In the genomic region with DNA sequence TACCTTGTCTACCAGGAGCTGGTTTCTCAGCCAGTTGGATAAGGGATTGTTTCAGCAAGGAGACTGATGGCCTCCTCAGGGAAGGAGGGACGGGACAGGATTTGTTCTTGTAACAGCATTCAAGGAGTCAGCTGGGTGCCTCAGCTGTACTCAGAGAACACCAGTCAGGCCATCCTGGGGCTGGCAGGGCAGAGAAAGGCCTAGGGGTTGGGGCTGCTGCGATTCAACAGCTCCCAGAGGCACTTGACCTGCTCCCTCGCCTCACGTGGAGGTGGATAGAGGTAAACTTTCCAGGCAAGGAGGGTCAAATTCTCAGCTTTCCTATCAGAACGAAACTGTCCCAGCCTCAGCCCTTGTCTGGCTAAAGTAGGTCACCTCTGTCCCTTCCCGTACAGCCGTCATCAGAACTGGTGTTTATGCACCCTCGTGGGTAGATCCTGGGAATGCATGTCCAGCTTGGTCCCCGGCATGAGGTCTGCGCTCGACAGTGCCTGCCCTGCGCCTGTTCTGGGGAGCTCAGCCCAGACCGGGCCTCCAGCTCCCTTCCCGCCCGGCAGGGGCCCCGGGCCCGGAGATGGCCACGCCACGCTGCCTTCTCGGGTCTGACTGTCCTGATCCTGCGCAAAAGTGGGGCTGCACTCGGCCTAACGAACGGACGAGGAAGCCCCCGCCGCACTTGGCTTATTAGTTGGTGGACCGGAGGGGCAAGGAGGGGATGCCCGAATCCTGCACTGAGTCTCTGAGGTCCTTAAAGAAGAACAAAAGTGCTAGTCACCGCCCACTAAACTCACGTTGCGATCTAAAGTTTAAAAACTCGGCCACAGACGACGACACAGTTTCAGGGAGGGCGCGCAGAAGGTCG, we compare ENCODE assay signal across 8 cellular contexts. TPM values are rescaled to one million over a fixed set of nuclear protein-coding genes. Genes with fewer than 3 reads are reported as not detected.
DNase-seq lines count a peak whose midpoint lies in the region; ATAC-seq lines count a peak whose summit lies in the region.

No MANE protein-coding gene starts in this region.

- peak overlapping the region; percentile 96 for H4K8ac ChIP-seq in neuronal stem cell (ENCODE audit: low read depth, low read length)

- peak overlapping the region; percentile 74 to 88 (median 81) for H3K4me3 ChIP-seq in BLaER1 treated with 17β-estradiol and CSF1 and Interleukin-3, amounts not matched to agents 10 nM and 100 nM
- peak overlapping the region; percentile 67 to 75 for H3K4me3 ChIP-seq in neuronal stem cell (ENCODE audit: low read length in 2 of 2)

- peaks cover 0 to 15% (median 0%) of the 10 kb centered on the region in 11 experiments; a peak in 8 of 22 replicates for H3K36me3 ChIP-seq in BLaER1 treated with 17β-estradiol and CSF1 and Interleukin-3, amounts not matched to agents 10 nM and 100 nM
- no peaks in the 10 kb centered on the region for H3K36me3 ChIP-seq in neuronal stem cell (replicated peaks in 1 of 2; ENCODE audit: control insufficient read depth in 2 of 2, insufficient read depth in 2 of 2, low read length in 2 of 2)

- peak overlapping the region; percentile 93 for H2AFZ ChIP-seq in neuronal stem cell (ENCODE audit: low read length)

- H3K23ac ChIP-seq in neuronal stem cell (ENCODE audit: low read depth, low read length, poor library complexity): peak overlapping the region; percentile 29

- WGBS in neuronal stem cell (ENCODE audit: extremely low coverage in 2 of 2, insufficient read length in 2 of 2, insufficient replicate concordance in 1 of 2), 2 donors: no CpG with 5 or more reads among the region's 38 CpGs

- no peak overlapping the region for H4K91ac ChIP-seq in neuronal stem cell (ENCODE audit: low read depth, low read length, poor library complexity)

- ATAC-seq in HG03520 (IDR thresholded peaks at IDR 0.05; ENCODE audit: unreplicated experiment): peak; percentile 24

- H3K14ac ChIP-seq in neuronal stem cell (ENCODE audit: low read length): no peak overlapping the region

- peak overlapping the region; percentile 16 for H2BK120ac ChIP-seq in neuronal stem cell (ENCODE audit: low read depth, low read length)

- peak overlapping the region; percentile 92 for H2BK12ac ChIP-seq in neuronal stem cell (ENCODE audit: low read length)

- peak; percentile 43 for DNase-seq in GM19240 (ENCODE audit: insufficient read length, low spot score)
- peak; percentile 9 for DNase-seq in activated naive CD4-positive, alpha-beta T cell treated with Interleukin-2 at 50 U/mL for 16 hours
- peak; percentile 63 for DNase-seq in germinal center (ENCODE audit: low spot score)
- DNase-seq in neuronal stem cell (ENCODE audit: low spot score): peak; percentile 12
- DNase-seq in NCI-H2107 treated with DMSO at 0.1 percent for 48 hours (lab: John Stamatoyannopoulos, UW; ENCODE audit: unreplicated experiment): no peak
- DNase-seq in OCI-M2 (lab: John Stamatoyannopoulos, UW; ENCODE audit: unreplicated experiment): no peak

- H3K27ac ChIP-seq in BLaER1 treated with 17β-estradiol and CSF1 and Interleukin-3, amounts not matched to agents 10 nM and 100 nM: peak overlapping the region; percentile 67 to 92 (median 84)
- H3K27ac ChIP-seq in neuronal stem cell (replicated peaks; ENCODE audit: low read length): peak overlapping the region; percentile 77

- H2BK5ac ChIP-seq in neuronal stem cell (ENCODE audit: low read length): peak overlapping the region; percentile 92

- H2AK5ac ChIP-seq in neuronal stem cell (ENCODE audit: low read depth, low read length): peak overlapping the region; percentile 95

- H3K18ac ChIP-seq in neuronal stem cell (ENCODE audit: low read length): peak overlapping the region; percentile 94

- peak overlapping the region; percentile 11 for H2BK15ac ChIP-seq in neuronal stem cell (ENCODE audit: low read length)

- H3K9me3 ChIP-seq in BLaER1 treated with 17β-estradiol and CSF1 and Interleukin-3, amounts not matched to agents 10 nM and 100 nM (replicated peaks in 1 of 11): no peaks in the 10 kb centered on the region
- peaks cover 0 to 2% of the 10 kb centered on the region in 2 donors for H3K9me3 ChIP-seq in neuronal stem cell (replicated peaks in 1 of 2; ENCODE audit: control insufficient read depth in 2 of 2, insufficient read depth in 1 of 2, low read depth in 1 of 2, low read length in 2 of 2)

- H3K27me3 ChIP-seq in BLaER1 treated with 17β-estradiol and CSF1 and Interleukin-3, amounts not matched to agents 10 nM and 100 nM: no peaks in the 10 kb centered on the region
- no peaks in the 10 kb centered on the region for H3K27me3 ChIP-seq in neuronal stem cell (ENCODE audit: control insufficient read depth in 3 of 3, insufficient read depth in 3 of 3, low read depth in 1 of 3, low read length in 3 of 3)

- peak overlapping the region; percentile 80 to 88 (median 85) for H3K9ac ChIP-seq in BLaER1 treated with 17β-estradiol and CSF1 and Interleukin-3, amounts not matched to agents 10 nM and 100 nM
- peak overlapping the region; percentile 78 for H3K9ac ChIP-seq in neuronal stem cell (ENCODE audit: low read depth, low read length, poor library complexity)

- H3K4me1 ChIP-seq in BLaER1 treated with 17β-estradiol and CSF1 and Interleukin-3, amounts not matched to agents 10 nM and 100 nM: peaks cover 28 to 48% (median 39%) of the 10 kb centered on the region in 10 experiments
- peaks cover 8 to 9% of the 10 kb centered on the region in 2 donors for H3K4me1 ChIP-seq in neuronal stem cell (ENCODE audit: control insufficient read depth in 2 of 2, insufficient read depth in 1 of 2, low read depth in 1 of 2, low read length in 2 of 2)

- no peaks in the 10 kb centered on the region; a peak in 4 of 22 replicates for H4K20me1 ChIP-seq in BLaER1 treated with 17β-estradiol and CSF1 and Interleukin-3, amounts not matched to agents 10 nM and 100 nM

- peaks cover 3% of the 10 kb centered on the region for H3K79me1 ChIP-seq in neuronal stem cell (ENCODE audit: low read depth, low read length)

- peak overlapping the region; percentile 88 to 97 (median 94) for H3K4me2 ChIP-seq in BLaER1 treated with 17β-estradiol and CSF1 and Interleukin-3, amounts not matched to agents 10 nM and 100 nM
- H3K4me2 ChIP-seq in neuronal stem cell (ENCODE audit: insufficient read depth, low read length, poor library complexity, severe bottlenecking): peak overlapping the region; percentile 65

- peak overlapping the region; percentile 1 for H3K4ac ChIP-seq in neuronal stem cell (ENCODE audit: low read length)

RNA-seq across cellular contexts. Expression of a gene that starts 0.8 kb away (rescaled TPM):
- 6.9 TPM for polyA plus RNA-seq in neuronal stem cell (2013, experiment 1 of 2)
- polyA plus RNA-seq in neuronal stem cell (2013, experiment 2 of 2): 7.1 TPM

RNA-seq across cellular contexts. Expression of a gene that starts 33.2 kb away (rescaled TPM):
- 115 TPM for polyA plus RNA-seq in neuronal stem cell (2013, experiment 1 of 2)
- 114 TPM for polyA plus RNA-seq in neuronal stem cell (2013, experiment 2 of 2)

Comparison
In these comparisons a context has a peak if more than half of its experiments do, and no peak if none do; other contexts are left out.
1. DNase-seq: peak in GM19240 (single experiment), activated naive CD4-positive, alpha-beta T cell treated with Interleukin-2 at 50 U/mL for 16 hours (single experiment), germinal center (single experiment) and neuronal stem cell (single experiment); none in NCI-H2107 treated with DMSO at 0.1 percent for 48 hours (single experiment) and OCI-M2 (single experiment).